In genomic region chr9:20382460-20383071, GRCh38 we compare ENCODE assay signal across 8 cellular contexts.
A peak's percentile ranks its signal among the peaks of the same experiment; 100 is the strongest.
DNase-seq lines count a peak whose midpoint lies in the region; ATAC-seq and TF ChIP-seq lines count a peak whose summit lies in the region.

No MANE protein-coding gene starts in this region.

- no peak overlapping the region for H3K4me3 Mint-ChIP-seq in activated naive CD4-positive, alpha-beta T cell treated with anti-CD3 and anti-CD28 coated beads, Interleukin-2, amount 10 ng/mL, durations not matched to agents 7 days and 5 days

- no peaks in the 10 kb centered on the region for H4K20me1 ChIP-seq in KMS-11 (ENCODE audit: insufficient read depth)

- H3K4me1 Mint-ChIP-seq in activated naive CD4-positive, alpha-beta T cell treated with anti-CD3 and anti-CD28 coated beads, Interleukin-2, amount 10 ng/mL, durations not matched to agents 7 days and 5 days, result peaks cover 47% of the 10 kb centered on the region

- peaks cover 59% of the 10 kb centered on the region for H3K36me3 Mint-ChIP-seq in activated naive CD4-positive, alpha-beta T cell treated with anti-CD3 and anti-CD28 coated beads, Interleukin-2, amount 10 ng/mL, durations not matched to agents 7 days and 5 days

- H3K4me2 ChIP-seq in KMS-11, result peak overlapping the region; percentile 47

- TF ChIP-seq CTCF in KMS-11 (conservative IDR thresholded peaks at IDR 0.05; ENCODE audit: low read depth, low read length), result no peak

- no peak overlapping the region for H3K27ac ChIP-seq in KMS-11

- no peak overlapping the region for H3K27ac Mint-ChIP-seq in activated naive CD4-positive, alpha-beta T cell treated with anti-CD3 and anti-CD28 coated beads, Interleukin-2, amount 10 ng/mL, durations not matched to agents 7 days and 5 days

- H2AFZ ChIP-seq in KMS-11 (ENCODE audit: low read depth), result no peak overlapping the region

- CTCF ChIA-PET in activated naive CD4-positive, alpha-beta T cell treated with anti-CD3 and anti-CD28 coated beads, Interleukin-2, amount 10 ng/mL, durations not matched to agents 7 days and 5 days (lab: Charles Lee), result interaction anchor here (0.9 to 1.1 kb wide), 2 partner anchors 14 to 436 kb away, joined by 3 to 4 read pairs; no protein-coding TSS in a partner anchor

- H3K36me3 ChIP-seq in KMS-11 (ENCODE audit: insufficient read depth), result no peaks in the 10 kb centered on the region

- H3K27me3 ChIP-seq in KMS-11 (ENCODE audit: insufficient read depth, low read depth), result no peaks in the 10 kb centered on the region

- peaks cover 30% of the 10 kb centered on the region for H3K4me1 ChIP-seq in KMS-11 (ENCODE audit: low read depth, poor library complexity, severe bottlenecking)

- H3K4me3 ChIP-seq in KMS-11 (IDR thresholded peaks at IDR 0.05; ENCODE audit: insufficient read depth, low read depth, low read length), result no peak overlapping the region

- no peaks in the 10 kb centered on the region for H3K27me3 Mint-ChIP-seq in activated naive CD4-positive, alpha-beta T cell treated with anti-CD3 and anti-CD28 coated beads, Interleukin-2, amount 10 ng/mL, durations not matched to agents 7 days and 5 days

- no peak overlapping the region; the same call in 1 of the 2 replicates for H3K9ac ChIP-seq in KMS-11

- DNase-seq in DMS53 (lab: John Stamatoyannopoulos, UW), result peak; percentile 34
- peak; percentile 91 for DNase-seq in fibroblast of peridontal ligament (ENCODE audit: extremely low read depth)
- DNase-seq in SKM-1 (lab: John Stamatoyannopoulos, UW; ENCODE audit: unreplicated experiment), result no peak
- DNase-seq in NCI-H2029 (lab: John Stamatoyannopoulos, UW), result no peak
- no peak for DNase-seq in activated naive CD4-positive, alpha-beta T cell treated with anti-CD3 and anti-CD28 coated beads, Interleukin-2, amount 10 ng/mL, durations not matched to agents 7 days and 5 days

- H3K9me3 Mint-ChIP-seq in activated naive CD4-positive, alpha-beta T cell treated with anti-CD3 and anti-CD28 coated beads, Interleukin-2, amount 10 ng/mL, durations not matched to agents 7 days and 5 days, result no peaks in the 10 kb centered on the region

- H3K79me2 ChIP-seq in KMS-11 (ENCODE audit: insufficient read depth, low read depth), result no peaks in the 10 kb centered on the region

- peak; percentile 66 for ATAC-seq in GM21360 (IDR thresholded peaks at IDR 0.05; ENCODE audit: unreplicated experiment)
- no peak for ATAC-seq in esophagus mucosa

Comparison
In these comparisons a context has a peak if more than half of its experiments do, and no peak if none do; other contexts are left out.
1. DNase-seq: peak in DMS53 (single experiment) and fibroblast of peridontal ligament (single experiment); none in SKM-1 (single experiment), NCI-H2029 (single experiment) and activated naive CD4-positive, alpha-beta T cell treated with anti-CD3 and anti-CD28 coated beads, Interleukin-2, amount 10 ng/mL, durations not matched to agents 7 days and 5 days (single experiment).